8 cellular contexts compared by ENCODE assay signal in genomic region chr1:52636701-52637695, GRCh38. TPM values are rescaled to one million over a fixed set of nuclear protein-coding genes. Genes with fewer than 3 reads are reported as not detected.
DNase-seq lines count a peak whose midpoint lies in the region; ATAC-seq and TF ChIP-seq lines count a peak whose summit lies in the region.

No MANE protein-coding gene starts in this region.

- H3K4me1 Mint-ChIP-seq in activated CD8-positive, alpha-beta T cell treated with anti-CD3 and anti-CD28 coated beads for 36 hours (ENCODE audit: low read depth) = peaks cover 70% of the 10 kb centered on the region
- peaks cover 80% of the 10 kb centered on the region for H3K4me1 Mint-ChIP-seq in stimulated activated naive CD8-positive, alpha-beta T cell treated with anti-CD3 and anti-CD28 coated beads, Interleukin-15, Interleukin-2, amounts not matched to agents 100 ng/mL and 50 ng/mL, for 24 hours (ENCODE audit: low read depth)

- intact Hi-C loops in activated CD8-positive, alpha-beta T cell treated with anti-CD3 and anti-CD28 coated beads for 36 hours (cut with micrococcal nuclease) = loop anchor here (5.0 kb wide), 1 partner anchor 85 kb away; the partner anchor contains the start of gene TUT4
- intact Hi-C loops in left lung (cut with DNase I) = no loop called here

- POLR2A ChIA-PET in activated CD8-positive, alpha-beta T cell treated with anti-CD3 and anti-CD28 coated beads for 36 hours (lab: Charles Lee) = interaction anchor here (0.8 to 2.5 kb wide), 9 partner anchors 12 to 86 kb away, joined by 3 to 9 read pairs (median 4); partner anchors contain the start of gene TUT4

- peak; percentile 75 for DNase-seq in Jurkat, Clone E6-1 (ENCODE audit: low read depth, low spot score)
- peak; percentile 89 for DNase-seq in activated CD8-positive, alpha-beta T cell treated with anti-CD3 and anti-CD28 coated beads for 36 hours
- DNase-seq in left lung (peak in 1 of 2 donors; percentile 36), middle frontal gyrus (ENCODE audit: extremely low spot score, low spot score) (no peak), NCI-H2171 treated with DMSO at 0.1 percent for 48 hours (lab: John Stamatoyannopoulos, UW) (no peak)

- no peaks in the 10 kb centered on the region; the same call in 1 of the 2 replicates for H3K36me3 ChIP-seq in DOHH2 (ENCODE audit: control insufficient read depth, low read length)
- H3K36me3 ChIP-seq in left lung = no peaks in the 10 kb centered on the region

- CTCF ChIA-PET in activated CD8-positive, alpha-beta T cell treated with anti-CD3 and anti-CD28 coated beads for 36 hours (lab: Charles Lee) = interaction anchor here (1.9 kb wide), 1 partner anchor 11 kb away, joined by 5 read pairs; no protein-coding TSS in a partner anchor

- H3K27ac Mint-ChIP-seq in activated CD8-positive, alpha-beta T cell treated with anti-CD3 and anti-CD28 coated beads for 36 hours = peak overlapping the region; percentile 98
- peak overlapping the region; percentile 99 for H3K27ac Mint-ChIP-seq in stimulated activated naive CD8-positive, alpha-beta T cell treated with anti-CD3 and anti-CD28 coated beads, Interleukin-15, Interleukin-2, amounts not matched to agents 100 ng/mL and 50 ng/mL, for 24 hours

- peak overlapping the region; percentile 61 for H3K4me3 ChIP-seq in DOHH2 (ENCODE audit: low read length)
- no peak overlapping the region for H3K4me3 ChIP-seq in Jurkat, Clone E6-1 (ENCODE audit: low read length)
- no peak overlapping the region for H3K4me3 ChIP-seq in left lung

- H3K27me3 Mint-ChIP-seq in activated CD8-positive, alpha-beta T cell treated with anti-CD3 and anti-CD28 coated beads for 36 hours = no peaks in the 10 kb centered on the region
- H3K27me3 Mint-ChIP-seq in stimulated activated naive CD8-positive, alpha-beta T cell treated with anti-CD3 and anti-CD28 coated beads, Interleukin-15, Interleukin-2, amounts not matched to agents 100 ng/mL and 50 ng/mL, for 24 hours = no peaks in the 10 kb centered on the region

- H3K4me2 ChIP-seq in DOHH2 (ENCODE audit: low read length) = peak overlapping the region; percentile 92

- H3K4me1 ChIP-seq in DOHH2 (ENCODE audit: control insufficient read depth, low read length) = peaks cover 79% of the 10 kb centered on the region
- H3K4me1 ChIP-seq in left lung = peaks cover 0 to 47% of the 10 kb centered on the region in 2 donors

- H3K4me3 Mint-ChIP-seq in activated CD8-positive, alpha-beta T cell treated with anti-CD3 and anti-CD28 coated beads for 36 hours = peak overlapping the region; percentile 64
- H3K4me3 Mint-ChIP-seq in stimulated activated naive CD8-positive, alpha-beta T cell treated with anti-CD3 and anti-CD28 coated beads, Interleukin-15, Interleukin-2, amounts not matched to agents 100 ng/mL and 50 ng/mL, for 24 hours = peak overlapping the region; percentile 75

- H3K9me3 Mint-ChIP-seq in activated CD8-positive, alpha-beta T cell treated with anti-CD3 and anti-CD28 coated beads for 36 hours = no peaks in the 10 kb centered on the region
- H3K9me3 Mint-ChIP-seq in stimulated activated naive CD8-positive, alpha-beta T cell treated with anti-CD3 and anti-CD28 coated beads, Interleukin-15, Interleukin-2, amounts not matched to agents 100 ng/mL and 50 ng/mL, for 24 hours = no peaks in the 10 kb centered on the region

- ATAC-seq in GM21390 (IDR thresholded peaks at IDR 0.05; ENCODE audit: unreplicated experiment) (peak; percentile 85), left lung (peak; percentile 42)
- peak; percentile 59 for ATAC-seq in activated CD8-positive, alpha-beta T cell treated with anti-CD3 and anti-CD28 coated beads for 36 hours

- H4K20me1 ChIP-seq in DOHH2 (ENCODE audit: control insufficient read depth, insufficient read depth, low read depth, low read length) = no peaks in the 10 kb centered on the region

- H3K9me3 ChIP-seq in DOHH2 (ENCODE audit: control insufficient read depth, insufficient read depth, low read length) = no peaks in the 10 kb centered on the region
- H3K9me3 ChIP-seq in left lung = no peaks in the 10 kb centered on the region

- H3K36me3 Mint-ChIP-seq in activated CD8-positive, alpha-beta T cell treated with anti-CD3 and anti-CD28 coated beads for 36 hours (ENCODE audit: low read depth) = peaks cover 19% of the 10 kb centered on the region
- H3K36me3 Mint-ChIP-seq in stimulated activated naive CD8-positive, alpha-beta T cell treated with anti-CD3 and anti-CD28 coated beads, Interleukin-15, Interleukin-2, amounts not matched to agents 100 ng/mL and 50 ng/mL, for 24 hours (ENCODE audit: low read depth) = peaks cover 14% of the 10 kb centered on the region

- TF ChIP-seq CTCF in DOHH2 (IDR thresholded peaks at IDR 0.05; ENCODE audit: low read depth, low read length, poor library complexity, severe bottlenecking) (no peak), left lung (IDR thresholded peaks at IDR 0.05) (no peak)
- TF ChIP-seq CTCF in activated CD8-positive, alpha-beta T cell treated with anti-CD3 and anti-CD28 coated beads for 36 hours (IDR thresholded peaks at IDR 0.05) = no peak

- peaks cover 17% of the 10 kb centered on the region for H3F3A ChIP-seq in DOHH2 (ENCODE audit: control insufficient read depth, insufficient read depth)

- no peaks in the 10 kb centered on the region for H3K79me2 ChIP-seq in DOHH2 (ENCODE audit: control insufficient read depth, low read length)

- no peaks in the 10 kb centered on the region for H3K9me2 ChIP-seq in DOHH2 (replicated peaks; ENCODE audit: control insufficient read depth, low read length)

- peak overlapping the region; percentile 95 for H3K27ac ChIP-seq in DOHH2 (ENCODE audit: low read depth, low read length)
- peak overlapping the region; percentile 39 to 96 for H3K27ac ChIP-seq in left lung

- H3K27me3 ChIP-seq in DOHH2 (ENCODE audit: control insufficient read depth, low read length) = peaks cover 16% of the 10 kb centered on the region
- H3K27me3 ChIP-seq in left lung = peaks cover 10 to 27% of the 10 kb centered on the region in 2 donors

RNA-seq across cellular contexts. Expression of gene SHISAL2A, which starts 4.0 kb away (rescaled TPM):
- polyA plus RNA-seq in Jurkat, Clone E6-1 (2012; ENCODE audit: insufficient read depth, insufficient read length) = not detected
- 10 to 100 TPM; 14.6 to 16.2 TPM for total RNA-seq in activated CD8-positive, alpha-beta T cell treated with anti-CD3 and anti-CD28 coated beads for 36 hours
- total RNA-seq in left lung = 1 to 10 TPM in 1 of 2 donors, not detected in 1; 1.6 TPM

RNA-seq across cellular contexts. Expression of gene GPX7, which starts 34.8 kb away (rescaled TPM):
- not detected for polyA plus RNA-seq in Jurkat, Clone E6-1 (2012; ENCODE audit: insufficient read depth, insufficient read length)
- total RNA-seq in activated CD8-positive, alpha-beta T cell treated with anti-CD3 and anti-CD28 coated beads for 36 hours = 10 to 100 TPM; 21.5 TPM
- 10 to 100 TPM; 12.6 to 22.4 TPM for total RNA-seq in left lung

Comparison
In these comparisons a context has a peak if more than half of its experiments do, and no peak if none do; other contexts are left out.
1. DNase-seq: peak in Jurkat, Clone E6-1 (single experiment) and activated CD8-positive, alpha-beta T cell treated with anti-CD3 and anti-CD28 coated beads for 36 hours (single experiment); none in middle frontal gyrus (single experiment) and NCI-H2171 treated with DMSO at 0.1 percent for 48 hours (single experiment).
2. RNA of gene SHISAL2A, which starts 4.0 kb away (total RNA-seq): 14.6 to 16.2 TPM in activated CD8-positive, alpha-beta T cell treated with anti-CD3 and anti-CD28 coated beads for 36 hours; 1.6 TPM in left lung; every median in the first group is over 4 times any median in the second.
3. Peak in every context shown above with its lines, with median percentiles within 50 percentile points of each other: ATAC-seq.